1 cellular context compared by ENCODE assay signal in the genomic region with DNA sequence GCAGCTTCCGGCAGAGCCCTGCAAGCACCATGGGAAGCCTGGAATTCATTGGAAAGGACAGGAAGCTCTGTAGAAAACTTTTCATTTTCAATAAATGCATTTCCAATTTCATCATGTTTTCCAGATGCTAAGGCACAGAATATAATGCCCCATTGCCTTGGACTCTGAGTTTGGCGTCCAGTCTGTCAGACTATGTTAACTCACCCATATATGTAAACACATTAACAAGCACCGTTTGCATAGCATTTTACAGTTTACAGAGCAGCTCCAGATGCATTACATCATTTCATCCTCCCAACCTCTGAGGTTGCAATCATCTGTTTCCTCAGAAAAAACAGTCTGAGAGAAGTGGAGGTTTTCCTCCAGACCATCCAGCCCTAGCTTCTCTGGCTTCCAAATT.
TF ChIP-seq lines count a peak whose summit lies in the region.

No MANE protein-coding gene starts in this region.

TF ChIP-seq in HepG2, 621 proteins besides CTCF, POLR2A, EP300 and RAD21 (continued from another document and continues in another):
- TF ChIP-seq, protein P1, sequence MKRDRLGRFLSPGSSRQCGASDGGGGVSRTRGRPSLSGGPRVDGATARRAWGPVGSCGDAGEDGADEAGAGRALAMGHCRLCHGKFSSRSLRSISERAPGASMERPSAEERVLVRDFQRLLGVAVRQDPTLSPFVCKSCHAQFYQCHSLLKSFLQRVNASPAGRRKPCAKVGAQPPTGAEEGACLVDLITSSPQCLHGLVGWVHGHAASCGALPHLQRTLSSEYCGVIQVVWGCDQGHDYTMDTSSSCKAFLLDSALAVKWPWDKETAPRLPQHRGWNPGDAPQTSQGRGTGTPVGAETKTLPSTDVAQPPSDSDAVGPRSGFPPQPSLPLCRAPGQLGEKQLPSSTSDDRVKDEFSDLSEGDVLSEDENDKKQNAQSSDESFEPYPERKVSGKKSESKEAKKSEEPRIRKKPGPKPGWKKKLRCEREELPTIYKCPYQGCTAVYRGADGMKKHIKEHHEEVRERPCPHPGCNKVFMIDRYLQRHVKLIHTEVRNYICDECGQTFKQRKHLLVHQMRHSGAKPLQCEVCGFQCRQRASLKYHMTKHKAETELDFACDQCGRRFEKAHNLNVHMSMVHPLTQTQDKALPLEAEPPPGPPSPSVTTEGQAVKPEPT (CRISPR knock-in tag; IDR thresholded peaks at IDR 0.05; ENCODE audit: low read depth), result no peak
- TF ChIP-seq ZBTB7A (CRISPR knock-in tag; IDR thresholded peaks at IDR 0.05) (no peak), HMGA1 (CRISPR knock-in tag; conservative IDR thresholded peaks at IDR 0.05) (no peak), ZFYVE20 (CRISPR knock-in tag; IDR thresholded peaks at IDR 0.05; ENCODE audit: borderline replicate concordance, low read depth) (no peak), HES4 (CRISPR knock-in tag; IDR thresholded peaks at IDR 0.05; ENCODE audit: borderline replicate concordance) (no peak), KMT2B (CRISPR knock-in tag; IDR thresholded peaks at IDR 0.05) (no peak), SMAD3 (CRISPR knock-in tag; IDR thresholded peaks at IDR 0.05) (0 out of 2 replicates have a peak, but pooled peaks have one; percentile 26), ZNF678 (CRISPR knock-in tag; IDR thresholded peaks at IDR 0.05) (no peak), ZMYM2 (CRISPR knock-in tag; IDR thresholded peaks at IDR 0.05) (no peak), ETV5 (CRISPR knock-in tag; IDR thresholded peaks at IDR 0.05; ENCODE audit: borderline replicate concordance) (peak; percentile 8; the same call in 1 of the 2 replicates), MLLT10 (CRISPR knock-in tag; IDR thresholded peaks at IDR 0.05) (no peak), ZNF563 (CRISPR knock-in tag; IDR thresholded peaks at IDR 0.05) (no peak), ZNF331 (CRISPR knock-in tag; IDR thresholded peaks at IDR 0.05) (peak; percentile 52; the same call in 1 of the 2 replicates), MIXL1 (CRISPR knock-in tag; IDR thresholded peaks at IDR 0.05) (peak; percentile 91), ZNF101 (CRISPR knock-in tag; IDR thresholded peaks at IDR 0.05; ENCODE audit: borderline replicate concordance, low read depth) (no peak), JDP2 (CRISPR knock-in tag; IDR thresholded peaks at IDR 0.05; ENCODE audit: borderline replicate concordance) (no peak), ZNF33A (CRISPR knock-in tag; IDR thresholded peaks at IDR 0.05; ENCODE audit: borderline replicate concordance) (no peak), JUN (CRISPR knock-in tag; IDR thresholded peaks at IDR 0.05) (peak; percentile 62; the same call in 1 of the 2 replicates), MYNN (CRISPR knock-in tag; IDR thresholded peaks at IDR 0.05; ENCODE audit: low read depth) (no peak), FOXK1 (CRISPR knock-in tag; IDR thresholded peaks at IDR 0.05; ENCODE audit: borderline replicate concordance, low read depth) (peak; percentile 66; the same call in 1 of the 2 replicates), TBL1XR1 (IDR thresholded peaks at IDR 0.05; ENCODE audit: borderline replicate concordance, low read length, partially characterized antibody) (peak; percentile 71), GLI4 (CRISPR knock-in tag; IDR thresholded peaks at IDR 0.05; ENCODE audit: borderline replicate concordance) (no peak), ZNF256 (CRISPR knock-in tag; conservative IDR thresholded peaks at IDR 0.05) (no peak), ZNF12 (CRISPR knock-in tag; IDR thresholded peaks at IDR 0.05) (peak; percentile 33; the same call in 1 of the 2 replicates), MAFF (IDR thresholded peaks at IDR 0.05; ENCODE audit: low read depth, low read length) (no peak), HMG20A (CRISPR knock-in tag; IDR thresholded peaks at IDR 0.05; ENCODE audit: borderline replicate concordance) (peak; percentile 65; the same call in 1 of the 2 replicates), HNF4A (CRISPR knock-in tag; IDR thresholded peaks at IDR 0.05) (peak; percentile 81), RFXANK (CRISPR knock-in tag; IDR thresholded peaks at IDR 0.05) (no peak), FOSL2 (CRISPR knock-in tag; IDR thresholded peaks at IDR 0.05) (peak; percentile 73), SP4 (CRISPR knock-in tag; IDR thresholded peaks at IDR 0.05) (no peak), CEBPG (CRISPR knock-in tag; IDR thresholded peaks at IDR 0.05) (peak; percentile 85), CCAR2 (optimal IDR thresholded peaks at IDR 0.05; ENCODE audit: low read depth, low read length) (no peak), RXRB (CRISPR knock-in tag; IDR thresholded peaks at IDR 0.05; ENCODE audit: borderline replicate concordance) (peak; percentile 69; the same call in 1 of the 2 replicates), ZNF260 (CRISPR knock-in tag; IDR thresholded peaks at IDR 0.05; ENCODE audit: borderline replicate concordance, low read depth) (no peak), ZZZ3 (CRISPR knock-in tag; IDR thresholded peaks at IDR 0.05; ENCODE audit: borderline replicate concordance) (no peak), FOXJ3 (CRISPR knock-in tag; IDR thresholded peaks at IDR 0.05; ENCODE audit: borderline replicate concordance) (peak; percentile 54; the same call in 1 of the 2 replicates), TARDBP (CRISPR knock-in tag; IDR thresholded peaks at IDR 0.05) (no peak), REPIN1 (CRISPR knock-in tag; IDR thresholded peaks at IDR 0.05; ENCODE audit: borderline replicate concordance, low read depth) (no peak), PAX8 (CRISPR knock-in tag; IDR thresholded peaks at IDR 0.05; ENCODE audit: borderline replicate concordance) (no peak), ZNF792 (CRISPR knock-in tag; IDR thresholded peaks at IDR 0.05) (no peak), NFE2L2 (IDR thresholded peaks at IDR 0.05; ENCODE audit: low read length) (no peak), ATF7 (IDR thresholded peaks at IDR 0.05) (peak; percentile 90), ATF7 (CRISPR knock-in tag; IDR thresholded peaks at IDR 0.05) (peak; percentile 42; the same call in 1 of the 2 replicates), CBX2 (IDR thresholded peaks at IDR 0.05; ENCODE audit: low read depth, low read length) (no peak), CBX2 (CRISPR knock-in tag; IDR thresholded peaks at IDR 0.05; ENCODE audit: low read depth) (no peak)
- TF ChIP-seq, protein P2, sequence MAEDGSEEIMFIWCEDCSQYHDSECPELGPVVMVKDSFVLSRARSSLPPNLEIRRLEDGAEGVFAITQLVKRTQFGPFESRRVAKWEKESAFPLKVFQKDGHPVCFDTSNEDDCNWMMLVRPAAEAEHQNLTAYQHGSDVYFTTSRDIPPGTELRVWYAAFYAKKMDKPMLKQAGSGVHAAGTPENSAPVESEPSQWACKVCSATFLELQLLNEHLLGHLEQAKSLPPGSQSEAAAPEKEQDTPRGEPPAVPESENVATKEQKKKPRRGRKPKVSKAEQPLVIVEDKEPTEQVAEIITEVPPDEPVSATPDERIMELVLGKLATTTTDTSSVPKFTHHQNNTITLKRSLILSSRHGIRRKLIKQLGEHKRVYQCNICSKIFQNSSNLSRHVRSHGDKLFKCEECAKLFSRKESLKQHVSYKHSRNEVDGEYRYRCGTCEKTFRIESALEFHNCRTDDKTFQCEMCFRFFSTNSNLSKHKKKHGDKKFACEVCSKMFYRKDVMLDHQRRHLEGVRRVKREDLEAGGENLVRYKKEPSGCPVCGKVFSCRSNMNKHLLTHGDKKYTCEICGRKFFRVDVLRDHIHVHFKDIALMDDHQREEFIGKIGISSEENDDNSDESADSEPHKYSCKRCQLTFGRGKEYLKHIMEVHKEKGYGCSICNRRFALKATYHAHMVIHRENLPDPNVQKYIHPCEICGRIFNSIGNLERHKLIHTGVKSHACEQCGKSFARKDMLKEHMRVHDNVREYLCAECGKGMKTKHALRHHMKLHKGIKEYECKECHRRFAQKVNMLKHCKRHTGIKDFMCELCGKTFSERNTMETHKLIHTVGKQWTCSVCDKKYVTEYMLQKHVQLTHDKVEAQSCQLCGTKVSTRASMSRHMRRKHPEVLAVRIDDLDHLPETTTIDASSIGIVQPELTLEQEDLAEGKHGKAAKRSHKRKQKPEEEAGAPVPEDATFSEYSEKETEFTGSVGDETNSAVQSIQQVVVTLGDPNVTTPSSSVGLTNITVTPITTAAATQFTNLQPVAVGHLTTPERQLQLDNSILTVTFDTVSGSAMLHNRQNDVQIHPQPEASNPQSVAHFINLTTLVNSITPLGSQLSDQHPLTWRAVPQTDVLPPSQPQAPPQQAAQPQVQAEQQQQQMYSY (CRISPR knock-in tag; IDR thresholded peaks at IDR 0.05), result no peak
- TF ChIP-seq, protein P3, sequence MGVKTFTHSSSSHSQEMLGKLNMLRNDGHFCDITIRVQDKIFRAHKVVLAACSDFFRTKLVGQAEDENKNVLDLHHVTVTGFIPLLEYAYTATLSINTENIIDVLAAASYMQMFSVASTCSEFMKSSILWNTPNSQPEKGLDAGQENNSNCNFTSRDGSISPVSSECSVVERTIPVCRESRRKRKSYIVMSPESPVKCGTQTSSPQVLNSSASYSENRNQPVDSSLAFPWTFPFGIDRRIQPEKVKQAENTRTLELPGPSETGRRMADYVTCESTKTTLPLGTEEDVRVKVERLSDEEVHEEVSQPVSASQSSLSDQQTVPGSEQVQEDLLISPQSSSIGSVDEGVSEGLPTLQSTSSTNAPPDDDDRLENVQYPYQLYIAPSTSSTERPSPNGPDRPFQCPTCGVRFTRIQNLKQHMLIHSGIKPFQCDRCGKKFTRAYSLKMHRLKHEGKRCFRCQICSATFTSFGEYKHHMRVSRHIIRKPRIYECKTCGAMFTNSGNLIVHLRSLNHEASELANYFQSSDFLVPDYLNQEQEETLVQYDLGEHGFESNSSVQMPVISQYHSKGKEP (CRISPR knock-in tag; IDR thresholded peaks at IDR 0.05), result no peak
- TF ChIP-seq, protein P4, sequence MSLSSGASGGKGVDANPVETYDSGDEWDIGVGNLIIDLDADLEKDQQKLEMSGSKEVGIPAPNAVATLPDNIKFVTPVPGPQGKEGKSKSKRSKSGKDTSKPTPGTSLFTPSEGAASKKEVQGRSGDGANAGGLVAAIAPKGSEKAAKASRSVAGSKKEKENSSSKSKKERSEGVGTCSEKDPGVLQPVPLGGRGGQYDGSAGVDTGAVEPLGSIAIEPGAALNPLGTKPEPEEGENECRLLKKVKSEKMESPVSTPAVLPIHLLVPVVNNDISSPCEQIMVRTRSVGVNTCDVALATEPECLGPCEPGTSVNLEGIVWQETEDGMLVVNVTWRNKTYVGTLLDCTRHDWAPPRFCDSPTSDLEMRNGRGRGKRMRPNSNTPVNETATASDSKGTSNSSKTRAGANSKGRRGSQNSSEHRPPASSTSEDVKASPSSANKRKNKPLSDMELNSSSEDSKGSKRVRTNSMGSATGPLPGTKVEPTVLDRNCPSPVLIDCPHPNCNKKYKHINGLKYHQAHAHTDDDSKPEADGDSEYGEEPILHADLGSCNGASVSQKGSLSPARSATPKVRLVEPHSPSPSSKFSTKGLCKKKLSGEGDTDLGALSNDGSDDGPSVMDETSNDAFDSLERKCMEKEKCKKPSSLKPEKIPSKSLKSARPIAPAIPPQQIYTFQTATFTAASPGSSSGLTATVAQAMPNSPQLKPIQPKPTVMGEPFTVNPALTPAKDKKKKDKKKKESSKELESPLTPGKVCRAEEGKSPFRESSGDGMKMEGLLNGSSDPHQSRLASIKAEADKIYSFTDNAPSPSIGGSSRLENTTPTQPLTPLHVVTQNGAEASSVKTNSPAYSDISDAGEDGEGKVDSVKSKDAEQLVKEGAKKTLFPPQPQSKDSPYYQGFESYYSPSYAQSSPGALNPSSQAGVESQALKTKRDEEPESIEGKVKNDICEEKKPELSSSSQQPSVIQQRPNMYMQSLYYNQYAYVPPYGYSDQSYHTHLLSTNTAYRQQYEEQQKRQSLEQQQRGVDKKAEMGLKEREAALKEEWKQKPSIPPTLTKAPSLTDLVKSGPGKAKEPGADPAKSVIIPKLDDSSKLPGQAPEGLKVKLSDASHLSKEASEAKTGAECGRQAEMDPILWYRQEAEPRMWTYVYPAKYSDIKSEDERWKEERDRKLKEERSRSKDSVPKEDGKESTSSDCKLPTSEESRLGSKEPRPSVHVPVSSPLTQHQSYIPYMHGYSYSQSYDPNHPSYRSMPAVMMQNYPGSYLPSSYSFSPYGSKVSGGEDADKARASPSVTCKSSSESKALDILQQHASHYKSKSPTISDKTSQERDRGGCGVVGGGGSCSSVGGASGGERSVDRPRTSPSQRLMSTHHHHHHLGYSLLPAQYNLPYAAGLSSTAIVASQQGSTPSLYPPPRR (CRISPR knock-in tag; IDR thresholded peaks at IDR 0.05; ENCODE audit: borderline replicate concordance), result peak; percentile 22; the same call in 1 of the 2 replicates
- TF ChIP-seq, protein P5, sequence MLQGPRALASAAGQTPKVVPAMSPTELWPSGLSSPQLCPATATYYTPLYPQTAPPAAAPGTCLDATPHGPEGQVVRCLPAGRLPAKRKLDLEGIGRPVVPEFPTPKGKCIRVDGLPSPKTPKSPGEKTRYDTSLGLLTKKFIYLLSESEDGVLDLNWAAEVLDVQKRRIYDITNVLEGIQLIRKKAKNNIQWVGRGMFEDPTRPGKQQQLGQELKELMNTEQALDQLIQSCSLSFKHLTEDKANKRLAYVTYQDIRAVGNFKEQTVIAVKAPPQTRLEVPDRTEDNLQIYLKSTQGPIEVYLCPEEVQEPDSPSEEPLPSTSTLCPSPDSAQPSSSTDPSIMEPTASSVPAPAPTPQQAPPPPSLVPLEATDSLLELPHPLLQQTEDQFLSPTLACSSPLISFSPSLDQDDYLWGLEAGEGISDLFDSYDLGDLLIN (CRISPR knock-in tag; IDR thresholded peaks at IDR 0.05; ENCODE audit: borderline replicate concordance), result no peak
- TF ChIP-seq, protein P6, sequence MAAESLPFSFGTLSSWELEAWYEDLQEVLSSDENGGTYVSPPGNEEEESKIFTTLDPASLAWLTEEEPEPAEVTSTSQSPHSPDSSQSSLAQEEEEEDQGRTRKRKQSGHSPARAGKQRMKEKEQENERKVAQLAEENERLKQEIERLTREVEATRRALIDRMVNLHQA (CRISPR knock-in tag; IDR thresholded peaks at IDR 0.05), result no peak
- TF ChIP-seq, protein P7, sequence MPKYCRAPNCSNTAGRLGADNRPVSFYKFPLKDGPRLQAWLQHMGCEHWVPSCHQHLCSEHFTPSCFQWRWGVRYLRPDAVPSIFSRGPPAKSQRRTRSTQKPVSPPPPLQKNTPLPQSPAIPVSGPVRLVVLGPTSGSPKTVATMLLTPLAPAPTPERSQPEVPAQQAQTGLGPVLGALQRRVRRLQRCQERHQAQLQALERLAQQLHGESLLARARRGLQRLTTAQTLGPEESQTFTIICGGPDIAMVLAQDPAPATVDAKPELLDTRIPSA (CRISPR knock-in tag; IDR thresholded peaks at IDR 0.05; ENCODE audit: borderline replicate concordance), result no peak
- TF ChIP-seq, protein P8, sequence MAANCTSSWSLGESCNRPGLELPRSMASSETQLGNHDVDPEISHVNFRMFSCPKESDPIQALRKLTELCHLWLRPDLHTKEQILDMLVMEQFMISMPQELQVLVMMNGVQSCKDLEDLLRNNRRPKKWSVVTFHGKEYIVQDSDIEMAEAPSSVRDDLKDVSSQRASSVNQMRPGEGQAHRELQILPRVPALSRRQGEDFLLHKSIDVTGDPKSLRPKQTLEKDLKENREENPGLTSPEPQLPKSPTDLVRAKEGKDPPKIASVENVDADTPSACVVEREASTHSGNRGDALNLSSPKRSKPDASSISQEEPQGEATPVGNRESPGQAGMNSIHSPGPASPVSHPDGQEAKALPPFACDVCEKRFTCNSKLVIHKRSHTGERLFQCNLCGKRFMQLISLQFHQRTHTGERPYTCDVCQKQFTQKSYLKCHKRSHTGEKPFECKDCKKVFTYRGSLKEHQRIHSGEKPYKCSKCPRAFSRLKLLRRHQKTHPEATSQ (CRISPR knock-in tag; IDR thresholded peaks at IDR 0.05; ENCODE audit: borderline replicate concordance), result no peak
- TF ChIP-seq, protein P9, sequence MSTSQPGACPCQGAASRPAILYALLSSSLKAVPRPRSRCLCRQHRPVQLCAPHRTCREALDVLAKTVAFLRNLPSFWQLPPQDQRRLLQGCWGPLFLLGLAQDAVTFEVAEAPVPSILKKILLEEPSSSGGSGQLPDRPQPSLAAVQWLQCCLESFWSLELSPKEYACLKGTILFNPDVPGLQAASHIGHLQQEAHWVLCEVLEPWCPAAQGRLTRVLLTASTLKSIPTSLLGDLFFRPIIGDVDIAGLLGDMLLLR (CRISPR knock-in tag; IDR thresholded peaks at IDR 0.05), result no peak
